In the genomic region with DNA sequence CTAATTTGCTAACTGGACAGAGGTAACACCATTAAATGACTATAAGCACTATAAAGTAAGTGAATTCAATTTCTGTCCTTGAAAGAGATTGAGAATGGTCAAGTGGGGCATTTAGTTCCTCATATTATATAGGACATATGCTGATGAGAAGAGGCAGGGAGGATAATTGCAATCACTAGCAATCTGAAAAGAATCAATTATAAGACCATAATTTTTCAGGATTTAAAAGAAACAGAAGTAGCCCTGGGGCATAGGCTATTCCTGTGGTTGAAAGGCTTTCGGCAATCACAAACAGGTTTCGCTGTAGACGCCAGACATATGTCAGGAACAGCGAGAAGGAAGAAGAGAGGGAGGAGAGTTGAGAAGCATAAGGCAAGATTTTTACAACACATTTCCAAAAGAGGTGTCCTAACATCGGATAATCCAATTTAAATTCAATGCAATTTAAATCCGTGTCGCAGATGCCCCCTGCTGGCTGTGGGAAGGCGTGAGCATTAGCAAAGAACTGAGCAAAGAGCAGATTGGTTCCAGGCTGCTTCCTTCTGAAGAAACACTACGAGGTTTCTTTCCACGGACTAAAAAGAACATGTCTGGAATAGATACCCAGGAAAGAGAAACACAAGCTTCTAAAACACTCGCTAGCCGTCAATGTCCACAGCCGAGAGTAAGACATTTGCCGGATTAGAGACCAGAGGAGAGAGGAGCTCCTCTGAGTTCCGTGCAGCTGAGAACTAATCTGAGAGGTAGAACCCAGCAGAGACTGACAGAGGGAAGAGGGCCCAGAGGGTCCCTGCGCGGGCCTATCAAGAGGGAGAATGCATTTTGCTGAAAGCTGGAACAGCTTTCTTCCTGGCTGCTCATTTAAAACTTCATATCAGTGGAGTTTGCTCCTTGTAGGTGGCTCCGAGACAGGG, we compare ENCODE assay signal across 8 cellular contexts.
DNase-seq lines count a peak whose midpoint lies in the region; ATAC-seq and TF ChIP-seq lines count a peak whose summit lies in the region.

No MANE protein-coding gene starts in this region.

- POLR2A ChIA-PET in HEK293T (lab: Yijun Ruan, JAX): no interaction called here

- no peak overlapping the region for H3K9ac ChIP-seq in muscle layer of colon (ENCODE audit: low read length)

- H3K4me1 ChIP-seq in muscle layer of colon (ENCODE audit: insufficient read depth, low read length) (peaks cover 11% of the 10 kb centered on the region), tibial artery (peaks cover 0 to 99% (median 24%) of the 10 kb centered on the region in 4 donors)

- H3K4me3 ChIP-seq in muscle layer of colon (ENCODE audit: low read depth in 1 of 2, low read length in 2 of 2): peak overlapping the region in 1 of 2 donors; percentile 2
- peak overlapping the region; percentile 28 to 31 for H3K4me3 ChIP-seq in tibial artery

- peak overlapping the region; percentile 76 for H3K27ac ChIP-seq in muscle layer of colon (ENCODE audit: low read depth, low read length)
- peak overlapping the region; percentile 60 to 85 for H3K27ac ChIP-seq in tibial artery

- peak; percentile 82 to 88 for TF ChIP-seq CTCF in tibial artery (IDR thresholded peaks at IDR 0.05)

- intact Hi-C loops in tibial artery (cut with DNase I; ENCODE audit: low total_unique reads): loop anchor here (5.0 kb wide), 4 partner anchors 102 to 312 kb away; partner anchors contain the start of gene CCDC190

- TF ChIP-seq POLR2A in erythroblast (IDR thresholded peaks at IDR 0.05; ENCODE audit: low read length): no peak

- H3K27me3 ChIP-seq in muscle layer of colon (ENCODE audit: control insufficient read depth in 1 of 2, insufficient read depth in 2 of 2, low read length in 2 of 2) (no peaks in the 10 kb centered on the region), tibial artery (no peaks in the 10 kb centered on the region)

- no peak for ATAC-seq in HG03439 (IDR thresholded peaks at IDR 0.05; ENCODE audit: unreplicated experiment)

- no peaks in the 10 kb centered on the region for H3K36me3 ChIP-seq in muscle layer of colon (ENCODE audit: insufficient read depth, low read length)
- no peaks in the 10 kb centered on the region for H3K36me3 ChIP-seq in tibial artery

- H3K9me3 ChIP-seq in muscle layer of colon (ENCODE audit: low read length) (no peaks in the 10 kb centered on the region), tibial artery (no peaks in the 10 kb centered on the region)

- CTCF ChIA-PET in HEK293T (lab: Yijun Ruan, JAX): interaction anchor here (0.5 to 1.7 kb wide), 9 partner anchors 26 to 321 kb away, joined by 3 to 8 read pairs (median 3); no protein-coding TSS in a partner anchor

- peak; percentile 69 for DNase-seq in COLO829 (ENCODE audit: low spot score)
- DNase-seq in HEK293T (ENCODE audit: extremely low spot score): peak; percentile 56
- DNase-seq in NCI-H446 (lab: John Stamatoyannopoulos, UW): peak; percentile 72 to 87
- DNase-seq in activated CD4-positive, alpha-beta T cell treated with anti-CD3 and anti-CD28 coated beads, Interleukin-2, amount 50 U/mL, for 1 hour: peak; percentile 22
- DNase-seq in erythroblast (lab: John Stamatoyannopoulos, UW): peak; percentile 37 to 62
- peak; percentile 76 to 79 for DNase-seq in tibial artery

TF ChIP-seq in HEK293T, 16 proteins besides CTCF, POLR2A, EP300 and RAD21:
- TF ChIP-seq L3MBTL2 (conservative IDR thresholded peaks at IDR 0.05) (no peak), ARNT (IDR thresholded peaks at IDR 0.05) (no peak)

Comparison
In these comparisons a context has a peak if more than half of its experiments do, and no peak if none do; other contexts are left out.
1. DNase-seq: peak in every context shown above with its lines; median percentile 80 in NCI-H446; 78 in tibial artery; 69 in COLO829; 56 in HEK293T; 50 in erythroblast; 22 in activated CD4-positive, alpha-beta T cell treated with anti-CD3 and anti-CD28 coated beads, Interleukin-2, amount 50 U/mL, for 1 hour.